Comparison of ENCODE assay signal across 19 cellular contexts in the genomic region with DNA sequence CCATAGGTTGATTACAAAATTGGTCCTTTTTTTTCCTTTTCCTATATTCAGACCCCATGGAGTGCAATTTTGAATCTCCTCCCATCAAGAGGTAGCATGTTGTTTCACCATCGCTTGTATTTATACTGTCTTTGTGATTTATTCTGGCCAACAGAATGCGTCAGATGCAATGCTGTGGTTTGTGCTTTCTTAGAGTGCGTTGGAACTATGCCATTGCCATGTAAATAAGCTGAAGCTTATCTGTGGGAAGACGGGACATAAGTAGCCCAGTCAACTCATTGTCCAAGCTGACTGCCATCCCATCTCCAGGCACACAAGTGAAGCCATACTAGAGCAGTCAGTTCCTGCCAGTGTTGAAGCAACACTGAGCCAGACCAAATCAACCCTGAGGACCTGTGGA.
DNase-seq lines count a peak whose midpoint lies in the region; ATAC-seq, FAIRE-seq and TF ChIP-seq lines count a peak whose summit lies in the region.
"Had no signal": no experiment of that assay in that cellular context is flagged by ENCODE, and none has a peak within 500 bp of the region (broad histone marks: within the 10 kb centered on the region; RNA-seq: fewer than 3 reads in every experiment).

No MANE protein-coding gene starts in this region.

- H3K4me3 ChIP-seq in astrocyte (ENCODE audit: insufficient read depth, low read depth, low read length) (no peak overlapping the region), right cardiac atrium (ENCODE audit: low read length) (no peak overlapping the region)
- H3K4me3 ChIP-seq: BLaER1 treated with 17β-estradiol and CSF1 and Interleukin-3, amounts not matched to agents 10 nM and 100 nM; GM12878; GM23248 had no signal

- no peaks in the 10 kb centered on the region for H3K9me3 ChIP-seq in astrocyte (ENCODE audit: insufficient read depth, low read depth, low read length)
- H3K9me3 ChIP-seq in right cardiac atrium (ENCODE audit: control insufficient read depth, low read length): no peaks in the 10 kb centered on the region

- no peak for TF ChIP-seq CTCF in astrocyte (IDR thresholded peaks at IDR 0.05; ENCODE audit: insufficient read depth, low read depth, low read length)

- H3K27ac ChIP-seq in astrocyte (ENCODE audit: low read depth, low read length) (no peak overlapping the region), right cardiac atrium (ENCODE audit: low read length) (no peak overlapping the region)
- H3K27ac ChIP-seq: 22Rv1; BLaER1 treated with 17β-estradiol and CSF1 and Interleukin-3, amounts not matched to agents 10 nM and 100 nM; GM23248 had no signal

- H3K9me3 Mint-ChIP-seq in astrocyte (ENCODE audit: unreplicated experiment): no peaks in the 10 kb centered on the region
- H3K9me3 Mint-ChIP-seq: H9 had no signal

- 76% methylated on average over 4 of the region's 4 CpGs for WGBS in right cardiac atrium

- H3K4me2 ChIP-seq in astrocyte (ENCODE audit: low read length): no peak overlapping the region
- H3K4me2 ChIP-seq: BLaER1 treated with 17β-estradiol and CSF1 and Interleukin-3, amounts not matched to agents 10 nM and 100 nM had no signal

- no peaks in the 10 kb centered on the region for H4K20me1 ChIP-seq in astrocyte (ENCODE audit: insufficient read depth, low read length)
- H4K20me1 ChIP-seq: BLaER1 treated with 17β-estradiol and CSF1 and Interleukin-3, amounts not matched to agents 10 nM and 100 nM had no signal

- H3K27ac Mint-ChIP-seq in astrocyte (ENCODE audit: unreplicated experiment): no peak overlapping the region
- H3K27ac Mint-ChIP-seq: CD4-positive, CD25-positive, alpha-beta regulatory T cell; H9; IgD-negative memory B cell had no signal

- ATAC-seq in right cardiac atrium (no peak), HG02852 (IDR thresholded peaks at IDR 0.05; ENCODE audit: unreplicated experiment) (no peak), HG02973 (IDR thresholded peaks at IDR 0.05; ENCODE audit: unreplicated experiment) (no peak)
- ATAC-seq: GM12878 had no signal

- H3K79me2 ChIP-seq in astrocyte (ENCODE audit: insufficient read depth, low read length): no peaks in the 10 kb centered on the region

- no peak for FAIRE-seq in astrocyte (lab: Jason Lieb, UNC)
- FAIRE-seq: GM12878, GM18507 had no signal

- H3K4me1 Mint-ChIP-seq in astrocyte (ENCODE audit: low read depth, unreplicated experiment): no peaks in the 10 kb centered on the region
- H3K4me1 Mint-ChIP-seq: CD4-positive, CD25-positive, alpha-beta regulatory T cell; IgD-negative memory B cell had no signal

- no peak overlapping the region for H2AFZ ChIP-seq in astrocyte (ENCODE audit: low read depth, low read length)
- H2AFZ ChIP-seq: GM23248 had no signal

- H3K4me1 ChIP-seq in astrocyte (ENCODE audit: insufficient read depth, low read length): no peaks in the 10 kb centered on the region
- no peaks in the 10 kb centered on the region for H3K4me1 ChIP-seq in right cardiac atrium (ENCODE audit: control insufficient read depth, insufficient read depth, low read length)

- H3K4me3 Mint-ChIP-seq in astrocyte (ENCODE audit: unreplicated experiment): no peak overlapping the region
- H3K4me3 Mint-ChIP-seq: CD4-positive, CD25-positive, alpha-beta regulatory T cell; H9; IgD-negative memory B cell had no signal

- H3K36me3 Mint-ChIP-seq in astrocyte (ENCODE audit: low read depth, unreplicated experiment): no peaks in the 10 kb centered on the region
- H3K36me3 Mint-ChIP-seq: CD4-positive, CD25-positive, alpha-beta regulatory T cell; IgD-negative memory B cell had no signal

- H3K36me3 ChIP-seq in astrocyte (ENCODE audit: insufficient read depth, low read length): no peaks in the 10 kb centered on the region
- H3K36me3 ChIP-seq: BLaER1 treated with 17β-estradiol and CSF1 and Interleukin-3, amounts not matched to agents 10 nM and 100 nM had no signal

- intact Hi-C loops in right cardiac atrium (cut with DNase I): no loop called here

- H3K9ac ChIP-seq in astrocyte (ENCODE audit: low read length): no peak overlapping the region
- H3K9ac ChIP-seq: BLaER1 treated with 17β-estradiol and CSF1 and Interleukin-3, amounts not matched to agents 10 nM and 100 nM; GM23248 had no signal

- H3K27me3 Mint-ChIP-seq in astrocyte (ENCODE audit: low read depth, unreplicated experiment): no peaks in the 10 kb centered on the region
- H3K27me3 Mint-ChIP-seq: CD4-positive, CD25-positive, alpha-beta regulatory T cell; IgD-negative memory B cell had no signal

- H3K27me3 ChIP-seq in astrocyte (ENCODE audit: insufficient read depth, low read length) (no peaks in the 10 kb centered on the region), right cardiac atrium (ENCODE audit: control insufficient read depth, insufficient read depth) (no peaks in the 10 kb centered on the region)
- H3K27me3 ChIP-seq: BLaER1 treated with 17β-estradiol and CSF1 and Interleukin-3, amounts not matched to agents 10 nM and 100 nM had no signal

- DNase-seq in A172 (ENCODE audit: low spot score) (peak; percentile 49), HT1080 (ENCODE audit: low read depth) (peak; percentile 38), astrocyte (ENCODE audit: low read depth) (peak; percentile 39), fibroblast of peridontal ligament (ENCODE audit: extremely low read depth) (peak; percentile 4), DMS53 treated with DMSO at 0.1 percent for 48 hours (lab: John Stamatoyannopoulos, UW; ENCODE audit: unreplicated experiment) (no peak), right cardiac atrium (no peak)
- DNase-seq: AML-193; CD4-positive, CD25-positive, alpha-beta regulatory T cell; DMS53; GM23248; H9; KG1 had no signal

Comparison
In these comparisons a context has a peak if more than half of its experiments do, and no peak if none do; other contexts are left out.
1. DNase-seq: peak in A172 (single experiment), HT1080 (single experiment), astrocyte (single experiment) and fibroblast of peridontal ligament (single experiment); none in DMS53 treated with DMSO at 0.1 percent for 48 hours (single experiment) and right cardiac atrium (0 of 3).